14 cellular contexts compared by ENCODE assay signal in genomic region chr7:92473989-92474388, GRCh38. TPM values are rescaled to one million over a fixed set of nuclear protein-coding genes. Genes with fewer than 3 reads are reported as not detected.
A peak's percentile ranks its signal among the peaks of the same experiment; 100 is the strongest.
DNase-seq lines count a peak whose midpoint lies in the region; ATAC-seq and TF ChIP-seq lines count a peak whose summit lies in the region.
"Not testable (repeated sequence)": the region's sequence is repeated elsewhere in the genome, so short reads cannot be mapped to it uniquely, and the experiment has no call there.
"Had no signal": no experiment of that assay in that cellular context is flagged by ENCODE, and none has a peak within 500 bp of the region (broad histone marks: within the 10 kb centered on the region; RNA-seq: fewer than 3 reads in every experiment).

No MANE protein-coding gene starts in this region.

- not testable (repeated sequence) for H3K4me3 Mint-ChIP-seq in Calu3 (ENCODE audit: low read depth, unreplicated experiment)

- intact Hi-C loops in Calu3 (cut with micrococcal nuclease; ENCODE audit: unreplicated experiment); PC-3 (cut with micrococcal nuclease); breast epithelium (cut with DNase I; ENCODE audit: low total_unique reads); prostate gland (cut with DNase I): not testable (repeated sequence)

- not testable (repeated sequence) for H3K27ac Mint-ChIP-seq in Calu3 (ENCODE audit: unreplicated experiment)

- ATAC-seq in PC-3; lung (ENCODE audit: insufficient read depth, low FRiP score): not testable (repeated sequence)

- CTCF ChIA-PET in Calu3 (lab: Charles Lee); PC-3 (lab: Charles Lee): not testable (repeated sequence)

- H2AFZ ChIP-seq in PC-3 (ENCODE audit: low read length), result peak overlapping the region; percentile 27; the same call in 1 of the 2 replicates

- not testable (repeated sequence) for H3F3A ChIP-seq in PC-3 (ENCODE audit: low read length, unreplicated experiment)

- not testable (repeated sequence) for H3K36me3 ChIP-seq in PC-3 (ENCODE audit: low read depth, low read length); breast epithelium; lung (ENCODE audit: control insufficient read depth in 2 of 2, insufficient read depth in 2 of 2, low read length in 2 of 2); prostate gland
- peaks cover 11% of the 10 kb centered on the region; the same call in 1 of the 2 replicates for H3K36me3 ChIP-seq in SJCRH30

- TF ChIP-seq POLR2A in breast epithelium (IDR thresholded peaks at IDR 0.05); prostate gland (IDR thresholded peaks at IDR 0.05): not testable (repeated sequence)

- not testable (repeated sequence) for H3K4me1 ChIP-seq in PC-3 (ENCODE audit: insufficient read depth, low read length); breast epithelium; lung (ENCODE audit: control insufficient read depth in 2 of 2, insufficient read depth in 2 of 2, low read length in 2 of 2); prostate gland (replicated peaks)
- H3K4me1 ChIP-seq in SJCRH30, result peaks cover 57% of the 10 kb centered on the region

- H3K27ac ChIP-seq in 22Rv1 (peak overlapping the region; percentile 67), PC-3 (ENCODE audit: low read length) (peak overlapping the region; percentile 34), SJCRH30 (peak overlapping the region; percentile 100), breast epithelium (peak overlapping the region in 1 of 2 donors; percentile 39), epithelial cell of prostate (peak overlapping the region; percentile 13)
- H3K27ac ChIP-seq in lung (ENCODE audit: low read depth in 1 of 2, low read length in 1 of 2); prostate gland: not testable (repeated sequence)

- H3K4me3 ChIP-seq in PC-3 (ENCODE audit: low read length); SJCRH30; breast epithelium; lung; prostate gland: not testable (repeated sequence)

- H3K4me1 Mint-ChIP-seq in Calu3 (ENCODE audit: low read depth, unreplicated experiment), result not testable (repeated sequence)

- peak overlapping the region; percentile 49 for H3K4me2 ChIP-seq in PC-3 (ENCODE audit: low read length)

- not testable (repeated sequence) for H3K36me3 Mint-ChIP-seq in Calu3 (ENCODE audit: insufficient read depth, unreplicated experiment)

- WGBS in lung, 2 donors, result 84 to 90% methylated on average over 10 of the region's 10 CpGs
- WGBS in prostate gland, result 67% methylated on average over 10 of the region's 10 CpGs

- not testable (repeated sequence) for H3K27me3 ChIP-seq in PC-3 (ENCODE audit: low read length); SJCRH30; breast epithelium; lung (ENCODE audit: control insufficient read depth, insufficient read depth); prostate gland (replicated peaks; ENCODE audit: insufficient read depth)

- not testable (repeated sequence) for H3K9me3 Mint-ChIP-seq in Calu3 (ENCODE audit: low read depth, unreplicated experiment)

- BruUV-seq in Calu3 (replicated peaks; lab: Mats Ljungman, UMichigan); PC-3 (replicated peaks; lab: Mats Ljungman, UMichigan): not testable (repeated sequence)

- H3K9ac ChIP-seq in PC-3 (ENCODE audit: low read length), result not testable (repeated sequence)

- H3K27me3 Mint-ChIP-seq in Calu3 (ENCODE audit: unreplicated experiment), result not testable (repeated sequence)

- DNase-seq in Calu3, result peak; percentile 24
- peak; percentile 69 for DNase-seq in PC-3
- peak; percentile 13 to 53 for DNase-seq in SJCRH30
- peak; percentile 40 to 56 for DNase-seq in breast epithelium (ENCODE audit: low spot score in 2 of 2)
- DNase-seq in epithelial cell of prostate (ENCODE audit: low read depth, low spot score), result not testable (repeated sequence)
- peak; percentile 22 for DNase-seq in lung (ENCODE audit: low spot score)
- DNase-seq in prostate gland (ENCODE audit: low spot score), result peak; percentile 39

- H4K20me1 ChIP-seq in PC-3 (ENCODE audit: low read length), result not testable (repeated sequence)

- POLR2A ChIA-PET in PC-3 (lab: Charles Lee; ENCODE audit: unreplicated experiment), result not testable (repeated sequence)

- not testable (repeated sequence) for H3K9me2 ChIP-seq in PC-3 (replicated peaks; ENCODE audit: low read length)

- TF ChIP-seq CTCF in 22Rv1 (IDR thresholded peaks at IDR 0.05); Calu3 (IDR thresholded peaks at IDR 0.05; ENCODE audit: unreplicated experiment); PC-3 (conservative IDR thresholded peaks at IDR 0.05; ENCODE audit: low read depth, low read length); breast epithelium (IDR thresholded peaks at IDR 0.05); lung (IDR thresholded peaks at IDR 0.05; ENCODE audit: control extremely low read depth, extremely low read depth); prostate gland (IDR thresholded peaks at IDR 0.05): not testable (repeated sequence)

- H3K79me2 ChIP-seq in PC-3 (ENCODE audit: low read length), result not testable (repeated sequence)

- H3K9me3 ChIP-seq in PC-3 (ENCODE audit: low read length); SJCRH30 (replicated peaks); breast epithelium; lung (ENCODE audit: control insufficient read depth in 2 of 2, insufficient read depth in 1 of 2, low read length in 1 of 2); prostate gland: not testable (repeated sequence)

RNA-seq across cellular contexts. Expression of gene ERVW-1, which starts 3.8 kb away (rescaled TPM):
- total RNA-seq in Calu3 (2022) (not detected in 2 replicates), PC-3 (2014; rRNA removed) (not detected in 2 replicates), breast epithelium (not detected), lung (under 1 TPM in 1 of 2 donors, not detected in 1; 0.25 TPM), prostate gland (1 to 10 TPM in 1 of 2 donors, not detected in 1; 1.8 TPM)
- total RNA-seq in SJCRH30 (2014; rRNA removed; shearing (Covaris generic)), result 66.6 and 78.1 TPM in 2 replicates
- polyA plus RNA-seq in lung, result under 1 TPM in 1 of 2 donors, not detected in 1; 0.04 TPM
- total RNA-seq: G401, H4, H9 had no signal
- polyA plus RNA-seq: A549; CD4-positive, alpha-beta memory T cell; GM23338 had no signal

RNA-seq across cellular contexts. Expression of gene GATAD1, which starts 26.7 kb away (rescaled TPM):
- total RNA-seq in Calu3 (2022) (22.5 and 26.0 TPM in 2 replicates), PC-3 (2014; rRNA removed) (15.8 and 20.0 TPM in 2 replicates), breast epithelium (10 to 100 TPM; 42.6 to 74.9 (median 51.5) TPM), lung (10 to 100 TPM; 29.9 to 80.3 TPM), prostate gland (10 to 100 TPM; 26.9 to 56.3 TPM)
- 48.6 and 57.1 TPM in 2 replicates for total RNA-seq in SJCRH30 (2014; rRNA removed; shearing (Covaris generic))
- 10 to 100 TPM; 15.9 to 26.3 TPM for polyA plus RNA-seq in lung

RNA-seq across cellular contexts. Expression of gene PEX1, which starts 54.3 kb away (rescaled TPM):
- total RNA-seq in Calu3 (2022), result 10.1 and 10.4 TPM in 2 replicates
- 6.2 and 8.5 TPM in 2 replicates for total RNA-seq in PC-3 (2014; rRNA removed)
- total RNA-seq in SJCRH30 (2014; rRNA removed; shearing (Covaris generic)), result 66.8 and 88.4 TPM in 2 replicates
- 10 to 100 TPM; 20.2 to 52.8 (median 34.4) TPM for total RNA-seq in breast epithelium
- 10 to 100 TPM; 13.0 to 52.7 TPM for total RNA-seq in lung
- polyA plus RNA-seq in lung, result 10 to 100 TPM in 1 of 2 donors, 1 to 10 TPM in 1; 7.2 to 14.5 TPM
- total RNA-seq in prostate gland, result 10 to 100 TPM; 17.3 to 23.0 TPM

RNA-seq across cellular contexts. Expression of gene RBM48, which starts 54.6 kb away (rescaled TPM):
- total RNA-seq in Calu3 (2022), result 8.2 and 10.9 TPM in 2 replicates
- total RNA-seq in PC-3 (2014; rRNA removed), result 5.7 and 8.2 TPM in 2 replicates
- 23.8 and 25.2 TPM in 2 replicates for total RNA-seq in SJCRH30 (2014; rRNA removed; shearing (Covaris generic))
- 10 to 100 TPM; 10.8 to 18.7 (median 12.0) TPM for total RNA-seq in breast epithelium
- 10 to 100 TPM in 1 of 2 donors, 1 to 10 TPM in 1; 9.0 to 19.5 TPM for total RNA-seq in lung
- polyA plus RNA-seq in lung, result 1 to 10 TPM; 6.2 to 7.4 TPM
- 10 to 100 TPM in 1 of 2 donors, 1 to 10 TPM in 1; 8.5 to 13.7 TPM for total RNA-seq in prostate gland

Comparison
In these comparisons a context has a peak if more than half of its experiments do, and no peak if none do; other contexts are left out.
1. RNA of gene ERVW-1, which starts 3.8 kb away (total RNA-seq): 66.6 to 78.1 TPM in SJCRH30; 1.8 TPM in prostate gland, 0.25 TPM in lung, not detected in Calu3, not detected in PC-3 and not detected in breast epithelium; every median in the first group is over 10 times any median in the second.